ENCODE assay signal across 8 cellular contexts in the genomic region with DNA sequence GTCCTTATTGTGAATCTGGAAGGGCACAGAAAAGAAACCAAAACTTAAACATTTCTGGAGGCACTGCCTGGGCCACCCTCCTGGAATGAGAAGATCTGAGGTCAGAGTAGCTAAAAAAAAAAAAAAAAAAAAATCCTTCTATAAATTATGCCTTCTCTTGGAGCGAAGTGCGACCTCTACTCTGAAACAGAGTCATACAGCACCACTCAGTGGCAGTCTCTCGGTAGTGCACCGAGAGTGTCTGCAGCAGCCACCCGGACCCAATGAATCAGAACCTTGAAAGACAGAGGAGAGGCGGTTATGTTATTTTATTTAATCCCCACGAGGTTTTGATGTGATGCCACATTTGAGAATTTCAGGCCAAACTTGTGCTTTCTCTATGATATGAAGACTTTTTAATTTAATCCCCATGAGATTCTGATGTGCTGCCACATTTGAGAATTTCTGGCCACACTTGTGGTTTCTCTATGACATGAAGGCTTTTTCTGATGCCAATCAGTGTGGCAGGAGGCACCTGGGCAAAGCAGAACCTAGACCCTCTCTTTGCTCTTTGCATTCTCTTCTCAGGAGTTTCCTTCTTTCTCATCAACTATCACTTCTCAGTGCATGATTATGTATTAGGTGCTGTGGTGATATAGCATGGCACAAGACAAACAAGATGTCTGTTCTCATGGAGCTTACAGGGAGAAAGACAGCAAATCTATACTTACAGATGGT. TPM values are rescaled to one million over a fixed set of nuclear protein-coding genes. Genes with fewer than 3 reads are reported as not detected.
DNase-seq lines count a peak whose midpoint lies in the region; ATAC-seq and TF ChIP-seq lines count a peak whose summit lies in the region.

No MANE protein-coding gene starts in this region.

- H3K36me3 ChIP-seq in DND-41 (ENCODE audit: insufficient read depth, low read length) (no peaks in the 10 kb centered on the region), cardiac muscle cell (no peaks in the 10 kb centered on the region)

- H3K4me3 ChIP-seq in DND-41 (ENCODE audit: low read depth in 1 of 2, low read length in 2 of 2), result no peak overlapping the region
- H3K4me3 ChIP-seq in cardiac muscle cell, result no peak overlapping the region

- H3K27me3 ChIP-seq in DND-41 (ENCODE audit: insufficient read depth, low read length, poor library complexity) (no peaks in the 10 kb centered on the region), cardiac muscle cell (no peaks in the 10 kb centered on the region)

- no peak overlapping the region for H2AFZ ChIP-seq in DND-41 (ENCODE audit: low read depth, low read length)

- no peaks in the 10 kb centered on the region for H4K20me1 ChIP-seq in DND-41 (ENCODE audit: insufficient read depth, low read length)

- H3K27ac ChIP-seq in DND-41 (ENCODE audit: low read length), result no peak overlapping the region
- H3K27ac ChIP-seq in cardiac muscle cell, result no peak overlapping the region

- H3K4me2 ChIP-seq in DND-41 (ENCODE audit: insufficient read depth, low read length), result no peak overlapping the region

- TF ChIP-seq CTCF in DND-41 (IDR thresholded peaks at IDR 0.05; ENCODE audit: borderline replicate concordance, extremely low read depth, low read length, poor library complexity, severe bottlenecking), result peak; percentile 52
- peak; percentile 63 for TF ChIP-seq CTCF in cardiac muscle cell (IDR thresholded peaks at IDR 0.05; ENCODE audit: low read depth, low read length)

- DNase-seq in DND-41 (peak; percentile 15), OCI-M1 (lab: John Stamatoyannopoulos, UW) (peak; percentile 76), cardiac muscle cell (ENCODE audit: low read depth in 1 of 2, low spot score in 1 of 2) (peak; percentile 55 to 70), renal cortical epithelial cell (ENCODE audit: low read depth) (peak; percentile 47), NCI-H187 (lab: John Stamatoyannopoulos, UW) (no peak)
- peak; percentile 49 for DNase-seq in activated naive CD4-positive, alpha-beta T cell treated with anti-CD3 and anti-CD28 coated beads, Interleukin-2, amount 50 U/mL, for 16 hours

- H3K9ac ChIP-seq in DND-41 (ENCODE audit: low read depth, low read length), result no peak overlapping the region

- H3K4me1 ChIP-seq in DND-41 (ENCODE audit: insufficient read depth, low read length), result no peaks in the 10 kb centered on the region
- H3K4me1 ChIP-seq in cardiac muscle cell (ENCODE audit: low read depth), result no peaks in the 10 kb centered on the region

- no peaks in the 10 kb centered on the region for H3K79me2 ChIP-seq in DND-41 (ENCODE audit: insufficient read depth, low read length)

- ATAC-seq in DND-41 (ENCODE audit: insufficient read depth, low read depth) (peak; percentile 56; the same call in 2 of the 3 replicates), HG03432 (IDR thresholded peaks at IDR 0.05; ENCODE audit: unreplicated experiment) (peak; percentile 51), HG02970 (IDR thresholded peaks at IDR 0.05; ENCODE audit: low FRiP score, unreplicated experiment) (no peak)

- H3K9me3 ChIP-seq in DND-41 (ENCODE audit: insufficient read depth, low read length, severe bottlenecking) (no peaks in the 10 kb centered on the region), cardiac muscle cell (ENCODE audit: low read depth) (no peaks in the 10 kb centered on the region)

RNA-seq across cellular contexts. Expression of a gene that starts 5.6 kb away (rescaled TPM):
- total RNA-seq in cardiac muscle cell (not detected in 2 replicates), renal cortical epithelial cell (not detected in 2 replicates)
- not detected in 2 replicates for polyA plus RNA-seq in cardiac muscle cell

Comparison
In these comparisons a context has a peak if more than half of its experiments do, and no peak if none do; other contexts are left out.
1. DNase-seq: peak in DND-41 (single experiment), OCI-M1 (single experiment), activated naive CD4-positive, alpha-beta T cell treated with anti-CD3 and anti-CD28 coated beads, Interleukin-2, amount 50 U/mL, for 16 hours (single experiment), cardiac muscle cell (2 of 2) and renal cortical epithelial cell (single experiment); none in NCI-H187 (0 of 2).